ENCODE assay signal across 1 cellular context in the genomic region with DNA sequence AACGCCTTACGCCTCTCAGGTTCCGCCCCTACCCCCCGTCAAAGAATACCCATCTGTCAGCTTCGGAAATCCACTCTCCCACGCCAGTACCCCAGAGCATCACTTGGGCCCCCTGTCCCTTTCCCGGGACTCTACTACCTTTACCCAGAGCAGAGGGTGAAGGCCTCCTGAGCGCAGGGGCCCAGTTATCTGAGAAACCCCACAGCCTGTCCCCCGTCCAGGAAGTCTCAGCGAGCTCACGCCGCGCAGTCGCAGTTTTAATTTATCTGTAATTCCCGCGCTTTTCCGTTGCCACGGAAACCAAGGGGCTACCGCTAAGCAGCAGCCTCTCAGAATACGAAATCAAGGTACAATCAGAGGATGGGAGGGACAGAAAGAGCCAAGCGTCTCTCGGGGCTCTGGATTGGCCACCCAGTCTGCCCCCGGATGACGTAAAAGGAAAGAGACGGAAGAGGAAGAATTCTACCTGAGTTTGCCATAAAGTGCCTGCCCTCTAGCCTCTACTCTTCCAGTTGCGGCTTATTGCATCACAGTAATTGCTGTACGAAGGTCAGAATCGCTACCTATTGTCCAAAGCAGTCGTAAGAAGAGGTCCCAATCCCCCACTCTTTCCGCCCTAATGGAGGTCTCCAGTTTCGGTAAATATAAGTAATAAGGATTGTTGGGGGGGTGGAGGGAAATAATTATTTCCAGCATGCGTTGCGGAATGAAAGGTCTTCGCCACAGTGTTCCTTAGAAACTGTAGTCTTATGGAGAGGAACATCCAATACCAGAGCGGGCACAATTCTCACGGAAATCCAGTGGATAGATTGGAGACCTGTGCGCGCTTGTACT.
TF ChIP-seq lines count a peak whose summit lies in the region.

A gene (minus strand): TSS at position 232 of the 834 bp plus-strand sequence. CDS start 1,268 bp downstream, outside the sequence.

TF ChIP-seq in HepG2, 621 proteins besides CTCF, POLR2A, EP300 and RAD21 (continued from another document and continues in another):
- TF ChIP-seq, protein P1, sequence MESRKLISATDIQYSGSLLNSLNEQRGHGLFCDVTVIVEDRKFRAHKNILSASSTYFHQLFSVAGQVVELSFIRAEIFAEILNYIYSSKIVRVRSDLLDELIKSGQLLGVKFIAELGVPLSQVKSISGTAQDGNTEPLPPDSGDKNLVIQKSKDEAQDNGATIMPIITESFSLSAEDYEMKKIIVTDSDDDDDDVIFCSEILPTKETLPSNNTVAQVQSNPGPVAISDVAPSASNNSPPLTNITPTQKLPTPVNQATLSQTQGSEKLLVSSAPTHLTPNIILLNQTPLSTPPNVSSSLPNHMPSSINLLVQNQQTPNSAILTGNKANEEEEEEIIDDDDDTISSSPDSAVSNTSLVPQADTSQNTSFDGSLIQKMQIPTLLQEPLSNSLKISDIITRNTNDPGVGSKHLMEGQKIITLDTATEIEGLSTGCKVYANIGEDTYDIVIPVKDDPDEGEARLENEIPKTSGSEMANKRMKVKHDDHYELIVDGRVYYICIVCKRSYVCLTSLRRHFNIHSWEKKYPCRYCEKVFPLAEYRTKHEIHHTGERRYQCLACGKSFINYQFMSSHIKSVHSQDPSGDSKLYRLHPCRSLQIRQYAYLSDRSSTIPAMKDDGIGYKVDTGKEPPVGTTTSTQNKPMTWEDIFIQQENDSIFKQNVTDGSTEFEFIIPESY (CRISPR knock-in tag; IDR thresholded peaks at IDR 0.05): no peak; the same call in 1 of the 2 replicates
- TF ChIP-seq ZNF850 (CRISPR knock-in tag; conservative IDR thresholded peaks at IDR 0.05) (no peak), ZNF83 (CRISPR knock-in tag; IDR thresholded peaks at IDR 0.05; ENCODE audit: borderline replicate concordance) (peak; percentile 84; the same call in 1 of the 2 replicates), NFKBIZ (CRISPR knock-in tag; IDR thresholded peaks at IDR 0.05) (peak; percentile 38; the same call in 1 of the 2 replicates), ZFY (CRISPR knock-in tag; IDR thresholded peaks at IDR 0.05) (peak; percentile 81), SAP130 (CRISPR knock-in tag; IDR thresholded peaks at IDR 0.05; ENCODE audit: low read depth) (peak; percentile 100), TCF7 (IDR thresholded peaks at IDR 0.05; ENCODE audit: low read depth) (peak; percentile 20; the same call in 1 of the 2 replicates), ZBTB1 (CRISPR knock-in tag; IDR thresholded peaks at IDR 0.05; ENCODE audit: borderline replicate concordance) (no peak), ZNF557 (CRISPR knock-in tag; IDR thresholded peaks at IDR 0.05) (0 out of 2 replicates have a peak, but pooled peaks have one; percentile 22), ZNF644 (CRISPR knock-in tag; IDR thresholded peaks at IDR 0.05; ENCODE audit: low read depth) (0 out of 2 replicates have a peak, but pooled peaks have one; percentile 24), ZNF563 (CRISPR knock-in tag; IDR thresholded peaks at IDR 0.05) (no peak), KAT7 (CRISPR knock-in tag; IDR thresholded peaks at IDR 0.05; ENCODE audit: borderline replicate concordance) (peak; percentile 66; the same call in 1 of the 2 replicates), PITX1 (CRISPR knock-in tag; IDR thresholded peaks at IDR 0.05) (peak; percentile 73; the same call in 1 of the 2 replicates), ZNF878 (CRISPR knock-in tag; IDR thresholded peaks at IDR 0.05) (peak; percentile 80; the same call in 1 of the 2 replicates), AGO1 (IDR thresholded peaks at IDR 0.05; ENCODE audit: low read depth, low read length, poor library complexity, severe bottlenecking) (no peak), RFX5 (IDR thresholded peaks at IDR 0.05; ENCODE audit: low read depth, low read length) (peak; percentile 86), ZNF335 (CRISPR knock-in tag; IDR thresholded peaks at IDR 0.05) (peak; percentile 43; the same call in 1 of the 2 replicates), ZNF790 (CRISPR knock-in tag; IDR thresholded peaks at IDR 0.05; ENCODE audit: borderline replicate concordance) (no peak), TEAD2 (CRISPR knock-in tag; IDR thresholded peaks at IDR 0.05) (no peak), AGO2 (optimal IDR thresholded peaks at IDR 0.05; ENCODE audit: low read depth, low read length) (no peak), ZNF724P (CRISPR knock-in tag; IDR thresholded peaks at IDR 0.05; ENCODE audit: borderline replicate concordance) (no peak), GTF2F1 (IDR thresholded peaks at IDR 0.05; ENCODE audit: low read length) (peak; percentile 94), MEF2D (CRISPR knock-in tag; IDR thresholded peaks at IDR 0.05) (0 out of 2 replicates have a peak, but pooled peaks have one; percentile 38), TSC22D2 (CRISPR knock-in tag; IDR thresholded peaks at IDR 0.05; ENCODE audit: borderline replicate concordance) (no peak), CBX5 (CRISPR knock-in tag; IDR thresholded peaks at IDR 0.05; ENCODE audit: borderline replicate concordance) (peak; percentile 71; the same call in 1 of the 2 replicates), ZSCAN25 (CRISPR knock-in tag; IDR thresholded peaks at IDR 0.05) (0 out of 2 replicates have a peak, but pooled peaks have one; percentile 50), KDM5B (CRISPR knock-in tag; IDR thresholded peaks at IDR 0.05; ENCODE audit: borderline replicate concordance) (no peak; the same call in 1 of the 2 replicates), ZNF766 (CRISPR knock-in tag; IDR thresholded peaks at IDR 0.05; ENCODE audit: borderline replicate concordance) (no peak), NR2F6 (IDR thresholded peaks at IDR 0.05) (peak; percentile 69), NR2F6 (CRISPR knock-in tag; IDR thresholded peaks at IDR 0.05) (peak; percentile 83), ZIK1 (CRISPR knock-in tag; IDR thresholded peaks at IDR 0.05; ENCODE audit: borderline replicate concordance, low read depth) (no peak), ZC3H13 (CRISPR knock-in tag; IDR thresholded peaks at IDR 0.05) (no peak), ZNF317 (CRISPR knock-in tag; IDR thresholded peaks at IDR 0.05) (peak; percentile 22; the same call in 1 of the 2 replicates), ELF1 (CRISPR knock-in tag; IDR thresholded peaks at IDR 0.05) (peak; percentile 98), ZSCAN29 (CRISPR knock-in tag; conservative IDR thresholded peaks at IDR 0.05) (0 out of 2 replicates have a peak, but pooled peaks have one; percentile 47), SIN3B (IDR thresholded peaks at IDR 0.05; ENCODE audit: low read length) (peak; percentile 99), ZNF839 (CRISPR knock-in tag; IDR thresholded peaks at IDR 0.05; ENCODE audit: borderline replicate concordance) (peak; percentile 81; the same call in 1 of the 2 replicates), RFXANK (CRISPR knock-in tag; IDR thresholded peaks at IDR 0.05) (peak; percentile 45; the same call in 1 of the 2 replicates), RFX1 (IDR thresholded peaks at IDR 0.05) (peak; percentile 95), ZNF205 (CRISPR knock-in tag; IDR thresholded peaks at IDR 0.05) (no peak; the same call in 1 of the 2 replicates)
- TF ChIP-seq, protein P2, sequence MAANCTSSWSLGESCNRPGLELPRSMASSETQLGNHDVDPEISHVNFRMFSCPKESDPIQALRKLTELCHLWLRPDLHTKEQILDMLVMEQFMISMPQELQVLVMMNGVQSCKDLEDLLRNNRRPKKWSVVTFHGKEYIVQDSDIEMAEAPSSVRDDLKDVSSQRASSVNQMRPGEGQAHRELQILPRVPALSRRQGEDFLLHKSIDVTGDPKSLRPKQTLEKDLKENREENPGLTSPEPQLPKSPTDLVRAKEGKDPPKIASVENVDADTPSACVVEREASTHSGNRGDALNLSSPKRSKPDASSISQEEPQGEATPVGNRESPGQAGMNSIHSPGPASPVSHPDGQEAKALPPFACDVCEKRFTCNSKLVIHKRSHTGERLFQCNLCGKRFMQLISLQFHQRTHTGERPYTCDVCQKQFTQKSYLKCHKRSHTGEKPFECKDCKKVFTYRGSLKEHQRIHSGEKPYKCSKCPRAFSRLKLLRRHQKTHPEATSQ (CRISPR knock-in tag; IDR thresholded peaks at IDR 0.05; ENCODE audit: borderline replicate concordance): peak; percentile 61; the same call in 1 of the 2 replicates
- TF ChIP-seq, protein P3, sequence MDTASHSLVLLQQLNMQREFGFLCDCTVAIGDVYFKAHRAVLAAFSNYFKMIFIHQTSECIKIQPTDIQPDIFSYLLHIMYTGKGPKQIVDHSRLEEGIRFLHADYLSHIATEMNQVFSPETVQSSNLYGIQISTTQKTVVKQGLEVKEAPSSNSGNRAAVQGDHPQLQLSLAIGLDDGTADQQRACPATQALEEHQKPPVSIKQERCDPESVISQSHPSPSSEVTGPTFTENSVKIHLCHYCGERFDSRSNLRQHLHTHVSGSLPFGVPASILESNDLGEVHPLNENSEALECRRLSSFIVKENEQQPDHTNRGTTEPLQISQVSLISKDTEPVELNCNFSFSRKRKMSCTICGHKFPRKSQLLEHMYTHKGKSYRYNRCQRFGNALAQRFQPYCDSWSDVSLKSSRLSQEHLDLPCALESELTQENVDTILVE (CRISPR knock-in tag; IDR thresholded peaks at IDR 0.05): peak; percentile 64; the same call in 1 of the 2 replicates
- TF ChIP-seq, protein P4, sequence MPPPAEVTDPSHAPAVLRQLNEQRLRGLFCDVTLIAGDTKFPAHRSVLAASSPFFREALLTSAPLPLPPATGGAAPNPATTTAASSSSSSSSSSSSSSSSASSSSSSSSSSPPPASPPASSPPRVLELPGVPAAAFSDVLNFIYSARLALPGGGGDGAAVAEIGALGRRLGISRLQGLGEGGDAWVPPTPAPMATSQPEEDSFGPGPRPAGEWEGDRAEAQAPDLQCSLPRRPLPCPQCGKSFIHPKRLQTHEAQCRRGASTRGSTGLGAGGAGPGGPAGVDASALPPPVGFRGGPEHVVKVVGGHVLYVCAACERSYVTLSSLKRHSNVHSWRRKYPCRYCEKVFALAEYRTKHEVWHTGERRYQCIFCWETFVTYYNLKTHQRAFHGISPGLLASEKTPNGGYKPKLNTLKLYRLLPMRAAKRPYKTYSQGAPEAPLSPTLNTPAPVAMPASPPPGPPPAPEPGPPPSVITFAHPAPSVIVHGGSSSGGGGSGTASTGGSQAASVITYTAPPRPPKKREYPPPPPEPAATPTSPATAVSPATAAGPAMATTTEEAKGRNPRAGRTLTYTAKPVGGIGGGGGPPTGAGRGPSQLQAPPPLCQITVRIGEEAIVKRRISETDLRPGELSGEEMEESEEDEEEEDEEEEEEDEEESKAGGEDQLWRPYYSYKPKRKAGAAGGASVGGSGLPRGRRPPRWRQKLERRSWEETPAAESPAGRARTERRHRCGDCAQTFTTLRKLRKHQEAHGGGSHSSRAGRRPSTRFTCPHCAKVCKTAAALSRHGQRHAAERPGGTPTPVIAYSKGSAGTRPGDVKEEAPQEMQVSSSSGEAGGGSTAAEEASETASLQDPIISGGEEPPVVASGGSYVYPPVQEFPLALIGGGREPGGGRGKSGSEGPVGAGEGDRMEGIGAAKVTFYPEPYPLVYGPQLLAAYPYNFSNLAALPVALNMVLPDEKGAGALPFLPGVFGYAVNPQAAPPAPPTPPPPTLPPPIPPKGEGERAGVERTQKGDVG (CRISPR knock-in tag; IDR thresholded peaks at IDR 0.05; ENCODE audit: borderline replicate concordance): peak; percentile 83; the same call in 1 of the 2 replicates
- TF ChIP-seq, protein P5, sequence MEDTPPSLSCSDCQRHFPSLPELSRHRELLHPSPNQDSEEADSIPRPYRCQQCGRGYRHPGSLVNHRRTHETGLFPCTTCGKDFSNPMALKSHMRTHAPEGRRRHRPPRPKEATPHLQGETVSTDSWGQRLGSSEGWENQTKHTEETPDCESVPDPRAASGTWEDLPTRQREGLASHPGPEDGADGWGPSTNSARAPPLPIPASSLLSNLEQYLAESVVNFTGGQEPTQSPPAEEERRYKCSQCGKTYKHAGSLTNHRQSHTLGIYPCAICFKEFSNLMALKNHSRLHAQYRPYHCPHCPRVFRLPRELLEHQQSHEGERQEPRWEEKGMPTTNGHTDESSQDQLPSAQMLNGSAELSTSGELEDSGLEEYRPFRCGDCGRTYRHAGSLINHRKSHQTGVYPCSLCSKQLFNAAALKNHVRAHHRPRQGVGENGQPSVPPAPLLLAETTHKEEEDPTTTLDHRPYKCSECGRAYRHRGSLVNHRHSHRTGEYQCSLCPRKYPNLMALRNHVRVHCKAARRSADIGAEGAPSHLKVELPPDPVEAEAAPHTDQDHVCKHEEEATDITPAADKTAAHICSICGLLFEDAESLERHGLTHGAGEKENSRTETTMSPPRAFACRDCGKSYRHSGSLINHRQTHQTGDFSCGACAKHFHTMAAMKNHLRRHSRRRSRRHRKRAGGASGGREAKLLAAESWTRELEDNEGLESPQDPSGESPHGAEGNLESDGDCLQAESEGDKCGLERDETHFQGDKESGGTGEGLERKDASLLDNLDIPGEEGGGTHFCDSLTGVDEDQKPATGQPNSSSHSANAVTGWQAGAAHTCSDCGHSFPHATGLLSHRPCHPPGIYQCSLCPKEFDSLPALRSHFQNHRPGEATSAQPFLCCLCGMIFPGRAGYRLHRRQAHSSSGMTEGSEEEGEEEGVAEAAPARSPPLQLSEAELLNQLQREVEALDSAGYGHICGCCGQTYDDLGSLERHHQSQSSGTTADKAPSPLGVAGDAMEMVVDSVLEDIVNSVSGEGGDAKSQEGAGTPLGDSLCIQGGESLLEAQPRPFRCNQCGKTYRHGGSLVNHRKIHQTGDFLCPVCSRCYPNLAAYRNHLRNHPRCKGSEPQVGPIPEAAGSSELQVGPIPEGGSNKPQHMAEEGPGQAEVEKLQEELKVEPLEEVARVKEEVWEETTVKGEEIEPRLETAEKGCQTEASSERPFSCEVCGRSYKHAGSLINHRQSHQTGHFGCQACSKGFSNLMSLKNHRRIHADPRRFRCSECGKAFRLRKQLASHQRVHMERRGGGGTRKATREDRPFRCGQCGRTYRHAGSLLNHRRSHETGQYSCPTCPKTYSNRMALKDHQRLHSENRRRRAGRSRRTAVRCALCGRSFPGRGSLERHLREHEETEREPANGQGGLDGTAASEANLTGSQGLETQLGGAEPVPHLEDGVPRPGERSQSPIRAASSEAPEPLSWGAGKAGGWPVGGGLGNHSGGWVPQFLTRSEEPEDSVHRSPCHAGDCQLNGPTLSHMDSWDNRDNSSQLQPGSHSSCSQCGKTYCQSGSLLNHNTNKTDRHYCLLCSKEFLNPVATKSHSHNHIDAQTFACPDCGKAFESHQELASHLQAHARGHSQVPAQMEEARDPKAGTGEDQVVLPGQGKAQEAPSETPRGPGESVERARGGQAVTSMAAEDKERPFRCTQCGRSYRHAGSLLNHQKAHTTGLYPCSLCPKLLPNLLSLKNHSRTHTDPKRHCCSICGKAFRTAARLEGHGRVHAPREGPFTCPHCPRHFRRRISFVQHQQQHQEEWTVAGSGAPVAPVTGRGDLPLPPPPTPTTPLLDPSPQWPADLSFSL (CRISPR knock-in tag; IDR thresholded peaks at IDR 0.05): no peak
- TF ChIP-seq, protein P6, sequence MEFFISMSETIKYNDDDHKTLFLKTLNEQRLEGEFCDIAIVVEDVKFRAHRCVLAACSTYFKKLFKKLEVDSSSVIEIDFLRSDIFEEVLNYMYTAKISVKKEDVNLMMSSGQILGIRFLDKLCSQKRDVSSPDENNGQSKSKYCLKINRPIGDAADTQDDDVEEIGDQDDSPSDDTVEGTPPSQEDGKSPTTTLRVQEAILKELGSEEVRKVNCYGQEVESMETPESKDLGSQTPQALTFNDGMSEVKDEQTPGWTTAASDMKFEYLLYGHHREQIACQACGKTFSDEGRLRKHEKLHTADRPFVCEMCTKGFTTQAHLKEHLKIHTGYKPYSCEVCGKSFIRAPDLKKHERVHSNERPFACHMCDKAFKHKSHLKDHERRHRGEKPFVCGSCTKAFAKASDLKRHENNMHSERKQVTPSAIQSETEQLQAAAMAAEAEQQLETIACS (CRISPR knock-in tag; IDR thresholded peaks at IDR 0.05): 0 out of 2 replicates have a peak, but pooled peaks have one; percentile 6
- TF ChIP-seq, protein P7, sequence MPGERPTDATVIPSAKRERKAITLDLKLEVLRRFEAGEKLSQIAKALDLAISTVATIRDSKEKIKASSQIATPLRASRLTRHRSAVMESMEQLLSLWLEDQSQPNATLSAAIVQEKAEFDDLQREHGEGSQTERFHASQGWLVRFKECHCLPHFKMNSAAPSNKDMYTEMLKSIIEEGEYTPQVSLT (CRISPR knock-in tag; IDR thresholded peaks at IDR 0.05; ENCODE audit: borderline replicate concordance, low read depth): 0 out of 2 replicates have a peak, but pooled peaks have one; percentile 28
